ENCODE assay signal across 1 cellular context in genomic region chr22:33579448-33580093, GRCh38.
TF ChIP-seq lines count a peak whose summit lies in the region.

No MANE protein-coding gene starts in this region.

TF ChIP-seq in K562, 482 proteins besides CTCF, POLR2A, EP300 and RAD21 (continued from another document):
- TF ChIP-seq ZNF512 (tag; IDR thresholded peaks at IDR 0.05), result no peak
- no peak for TF ChIP-seq DDX20 (tag; IDR thresholded peaks at IDR 0.05; ENCODE audit: low read depth)
- no peak for TF ChIP-seq ZNF644 (tag; IDR thresholded peaks at IDR 0.05; ENCODE audit: low read depth)
- TF ChIP-seq CREBBP (IDR thresholded peaks at IDR 0.05; ENCODE audit: low read depth, low read length), result no peak
- no peak for TF ChIP-seq CLOCK (CRISPR knock-in tag; IDR thresholded peaks at IDR 0.05; ENCODE audit: borderline replicate concordance)
